ENCODE assay signal across 25 cellular contexts in genomic region chrX:43817454-43817853, GRCh38.
DNase-seq lines count a peak whose midpoint lies in the region; ATAC-seq and TF ChIP-seq lines count a peak whose summit lies in the region.
"Had no signal": no experiment of that assay in that cellular context is flagged by ENCODE, and none has a peak within 500 bp of the region (broad histone marks: within the 10 kb centered on the region; RNA-seq: fewer than 3 reads in every experiment).

No MANE protein-coding gene starts in this region.

- H3K9me2 ChIP-seq in hepatocyte (replicated peaks; ENCODE audit: insufficient read depth) (no peaks in the 10 kb centered on the region), SK-N-SH (no peaks in the 10 kb centered on the region)

- no peak overlapping the region for H3K4me2 ChIP-seq in hepatocyte
- no peak overlapping the region for H3K4me2 ChIP-seq in SK-N-SH
- H3K4me2 ChIP-seq: BLaER1 had no signal

- POLR2A ChIA-PET in SK-N-SH (lab: Yijun Ruan, JAX): no interaction called here

- no peaks in the 10 kb centered on the region for H3K79me2 ChIP-seq in hepatocyte
- H3K79me2 ChIP-seq in SK-N-SH (ENCODE audit: insufficient read depth): no peaks in the 10 kb centered on the region

- TF ChIP-seq CTCF in hepatocyte (IDR thresholded peaks at IDR 0.05; ENCODE audit: poor library complexity): no peak
- TF ChIP-seq CTCF in mucosa of descending colon (IDR thresholded peaks at IDR 0.05): no peak
- no peak for TF ChIP-seq CTCF in SK-N-SH (IDR thresholded peaks at IDR 0.05)

- H3K27ac ChIP-seq in hepatocyte (peak overlapping the region; percentile 40), SK-N-SH (ENCODE audit: low read depth in 2 of 2, low read length in 1 of 2) (no peak overlapping the region)
- H3K27ac ChIP-seq: BLaER1 had no signal

- no peaks in the 10 kb centered on the region for H3K27me3 Mint-ChIP-seq in stimulated activated naive CD8-positive, alpha-beta T cell treated with anti-CD3 and anti-CD28 coated beads, Interleukin-15, amount 100 ng/mL, for 72 hours

- no peak overlapping the region for H3K4me3 ChIP-seq in hepatocyte
- H3K4me3 ChIP-seq in mucosa of descending colon: no peak overlapping the region
- H3K4me3 ChIP-seq in SK-N-SH (ENCODE audit: low read depth in 2 of 2, low read length in 1 of 2): no peak overlapping the region
- H3K4me3 ChIP-seq: BLaER1, GM12878 had no signal

- H3K9me3 Mint-ChIP-seq in stimulated activated naive CD8-positive, alpha-beta T cell treated with anti-CD3 and anti-CD28 coated beads, Interleukin-15, amount 100 ng/mL, for 72 hours: no peaks in the 10 kb centered on the region
- H3K9me3 Mint-ChIP-seq: CD4-positive, alpha-beta memory T cell; CD8-positive, alpha-beta memory T cell had no signal

- no peaks in the 10 kb centered on the region for H4K20me1 ChIP-seq in hepatocyte (ENCODE audit: insufficient read depth, poor library complexity, severe bottlenecking)
- no peaks in the 10 kb centered on the region for H4K20me1 ChIP-seq in SK-N-SH (ENCODE audit: insufficient read depth)
- H4K20me1 ChIP-seq: BLaER1 had no signal

- no peak for TF ChIP-seq RAD21 in SK-N-SH (IDR thresholded peaks at IDR 0.05; ENCODE audit: low read length)

- CTCF ChIA-PET in SK-N-SH (lab: Yijun Ruan, JAX): interaction anchor here (0.6 kb wide), 1 partner anchor 608 kb away, joined by 3 read pairs; no protein-coding TSS in a partner anchor

- H3K4me1 Mint-ChIP-seq in stimulated activated naive CD8-positive, alpha-beta T cell treated with anti-CD3 and anti-CD28 coated beads, Interleukin-15, amount 100 ng/mL, for 72 hours: peaks cover 14% of the 10 kb centered on the region
- H3K4me1 Mint-ChIP-seq: CD14-positive monocyte had no signal

- H3K36me3 ChIP-seq in hepatocyte (replicated peaks; ENCODE audit: insufficient read depth, low read depth) (no peaks in the 10 kb centered on the region), mucosa of descending colon (ENCODE audit: low read depth) (no peaks in the 10 kb centered on the region), SK-N-SH (replicated peaks in 1 of 2; ENCODE audit: control insufficient read depth in 1 of 2, insufficient read depth in 2 of 2, low read length in 1 of 2) (no peaks in the 10 kb centered on the region)
- H3K36me3 ChIP-seq: BE2C, BLaER1 had no signal

- H3K4me1 ChIP-seq in hepatocyte (ENCODE audit: insufficient read depth) (peaks cover 6% of the 10 kb centered on the region), mucosa of descending colon (ENCODE audit: low read depth) (no peaks in the 10 kb centered on the region), SK-N-SH (ENCODE audit: control insufficient read depth in 1 of 2, insufficient read depth in 2 of 2, low read depth in 1 of 2, low read length in 1 of 2) (no peaks in the 10 kb centered on the region)
- H3K4me1 ChIP-seq: BE2C had no signal

- H3K27ac Mint-ChIP-seq in stimulated activated naive CD8-positive, alpha-beta T cell treated with anti-CD3 and anti-CD28 coated beads, Interleukin-15, amount 100 ng/mL, for 72 hours: no peak overlapping the region
- H3K27ac Mint-ChIP-seq: CD14-positive monocyte; CD4-positive, CD25-positive, alpha-beta regulatory T cell; CD8-positive, alpha-beta memory T cell had no signal

- ATAC-seq in mucosa of descending colon: peak; percentile 63
- ATAC-seq in stimulated activated naive CD8-positive, alpha-beta T cell treated with anti-CD3 and anti-CD28 coated beads, Interleukin-15, amount 100 ng/mL, for 72 hours: no peak
- ATAC-seq: GM12878 had no signal

- peak; percentile 2 for DNase-seq in NCI-H748 (lab: John Stamatoyannopoulos, UW; ENCODE audit: unreplicated experiment)
- no peak for DNase-seq in NCI-H748 treated with DMSO at 0.1 percent for 48 hours (lab: John Stamatoyannopoulos, UW)
- peak; percentile 10 for DNase-seq in hepatocyte (ENCODE audit: low spot score)
- peak in 1 of 3 donors; percentile 9 for DNase-seq in mucosa of descending colon
- DNase-seq in stimulated activated naive CD8-positive, alpha-beta T cell treated with anti-CD3 and anti-CD28 coated beads, Interleukin-15, amount 100 ng/mL, for 72 hours: no peak
- no peak for DNase-seq in head of caudate nucleus
- DNase-seq in SK-N-SH: no peak
- DNase-seq: 8988T; ACHN; BE2C; C1 segment of cervical spinal cord; CD4-positive, alpha-beta memory T cell; CD4-positive, CD25-positive, alpha-beta regulatory T cell; CD8-positive, alpha-beta memory T cell; COR-L47; DMS 273 treated with DMSO at 0.1 percent for 48 hours; DMS153; DMS53; DMS79; DND-41; EL; GDM1 had no signal

- H2AFZ ChIP-seq in hepatocyte (no peak overlapping the region), SK-N-SH (ENCODE audit: low read depth) (no peak overlapping the region)

- no peak for TF ChIP-seq EP300 in SK-N-SH (IDR thresholded peaks at IDR 0.05; ENCODE audit: borderline replicate concordance in 1 of 2, low read depth in 1 of 2, low read length in 1 of 2)

- peaks cover 7% of the 10 kb centered on the region for H3F3A ChIP-seq in SK-N-SH (replicated peaks; ENCODE audit: insufficient read depth)

- no peaks in the 10 kb centered on the region for H3K9me3 ChIP-seq in hepatocyte (ENCODE audit: low read depth)
- H3K9me3 ChIP-seq in mucosa of descending colon: no peaks in the 10 kb centered on the region
- no peaks in the 10 kb centered on the region for H3K9me3 ChIP-seq in SK-N-SH
- H3K9me3 ChIP-seq: BE2C, BLaER1 had no signal

- 69% methylated on average over 3 of the region's 3 CpGs for WGBS in hepatocyte (ENCODE audit: low lambda C conversion rate, missing lambda C conversion rate)
- 33% methylated on average over 3 of the region's 3 CpGs for WGBS in SK-N-SH (ENCODE audit: low lambda C conversion rate)

- H3K27me3 ChIP-seq in hepatocyte (no peaks in the 10 kb centered on the region), SK-N-SH (ENCODE audit: insufficient read depth) (no peaks in the 10 kb centered on the region)
- H3K27me3 ChIP-seq: BE2C, BLaER1 had no signal

- H3K9ac ChIP-seq in SK-N-SH: no peak overlapping the region
- H3K9ac ChIP-seq: BLaER1 had no signal

- intact Hi-C loops in mucosa of descending colon (cut with DNase I, micrococcal nuclease): no loop called here
- intact Hi-C loops in head of caudate nucleus (cut with DNase I): no loop called here

- no peak overlapping the region for H3K4me3 Mint-ChIP-seq in stimulated activated naive CD8-positive, alpha-beta T cell treated with anti-CD3 and anti-CD28 coated beads, Interleukin-15, amount 100 ng/mL, for 72 hours
- H3K4me3 Mint-ChIP-seq: CD14-positive monocyte; CD4-positive, alpha-beta memory T cell; CD4-positive, CD25-positive, alpha-beta regulatory T cell; CD8-positive, alpha-beta memory T cell had no signal

TF ChIP-seq in SK-N-SH, 30 proteins besides CTCF, POLR2A, EP300 and RAD21 (continues in another document):
- TF ChIP-seq TAF1 (IDR thresholded peaks at IDR 0.05; ENCODE audit: borderline replicate concordance, low read depth, low read length) (no peak), PBX3 (IDR thresholded peaks at IDR 0.05) (no peak), IRF3 (IDR thresholded peaks at IDR 0.05; ENCODE audit: low read depth, low read length) (no peak), NFIC (IDR thresholded peaks at IDR 0.05; ENCODE audit: borderline replicate concordance) (no peak), MXI1 (IDR thresholded peaks at IDR 0.05; ENCODE audit: low read depth, low read length) (no peak), MAX (IDR thresholded peaks at IDR 0.05; ENCODE audit: low read depth) (no peak), USF1 (IDR thresholded peaks at IDR 0.05; ENCODE audit: borderline replicate concordance, low read depth) (no peak)

Comparison
In these comparisons a context has a peak if more than half of its experiments do, and no peak if none do; other contexts are left out.
1. DNase-seq: peak in NCI-H748 (single experiment) and hepatocyte (single experiment); none in NCI-H748 treated with DMSO at 0.1 percent for 48 hours (single experiment), stimulated activated naive CD8-positive, alpha-beta T cell treated with anti-CD3 and anti-CD28 coated beads, Interleukin-15, amount 100 ng/mL, for 72 hours (0 of 2), head of caudate nucleus (0 of 42) and SK-N-SH (single experiment).